ENCODE assay signal across 9 cellular contexts in genomic region chr2:222052934-222053367, GRCh38.
DNase-seq lines count a peak whose midpoint lies in the region; ATAC-seq and TF ChIP-seq lines count a peak whose summit lies in the region.
"Had no signal": no experiment of that assay in that cellular context is flagged by ENCODE, and none has a peak within 500 bp of the region (broad histone marks: within the 10 kb centered on the region; RNA-seq: fewer than 3 reads in every experiment).

No MANE protein-coding gene starts in this region.

- intact Hi-C loops in PC-9 (cut with micrococcal nuclease; ENCODE audit: unreplicated experiment) (no loop called here), mucosa of descending colon (cut with DNase I, micrococcal nuclease) (loop anchor here (10.0 kb wide), 1 partner anchor 562 kb away; no protein-coding TSS in a partner anchor), left cardiac atrium (cut with DNase I) (loop anchor here in 1 of 2 donors (10.0 kb wide), 2 partner anchors 252 to 562 kb away; no protein-coding TSS in a partner anchor)

- H2AFZ ChIP-seq in PC-9 = no peak overlapping the region

- peak; percentile 49 for DNase-seq in DMS 273 (lab: John Stamatoyannopoulos, UW; ENCODE audit: unreplicated experiment)
- no peak for DNase-seq in DMS 273 treated with DMSO at 0.1 percent for 48 hours (lab: John Stamatoyannopoulos, UW)
- DNase-seq in PC-9 = no peak
- DNase-seq in mucosa of descending colon = peak in 1 of 3 donors; percentile 19
- DNase-seq in left cardiac atrium = no peak
- no peak for DNase-seq in tibial nerve (ENCODE audit: low spot score in 2 of 2)
- DNase-seq: activated CD4-positive, alpha-beta T cell treated with anti-CD3 and anti-CD28 coated beads for 1 hour had no signal

- H3K27ac ChIP-seq in PC-9 = no peak overlapping the region
- H3K27ac ChIP-seq in gastroesophageal sphincter = no peak overlapping the region
- H3K27ac ChIP-seq in tibial nerve = no peak overlapping the region

- 0 to 7% methylated on average over 7 to 8 of the region's 9 CpGs for WGBS in gastroesophageal sphincter (ENCODE audit: low coverage in 1 of 2), 2 donors
- WGBS in tibial nerve, 2 donors = 2 to 5% methylated on average over 9 of the region's 9 CpGs

- CTCF ChIA-PET in PC-9 (lab: Charles Lee) = interaction anchor here (0.6 to 0.8 kb wide), 2 partner anchors 15 to 292 kb away, joined by 3 read pairs; no protein-coding TSS in a partner anchor

- TF ChIP-seq POLR2A in gastroesophageal sphincter (IDR thresholded peaks at IDR 0.05) (no peak), tibial nerve (IDR thresholded peaks at IDR 0.05) (no peak)

- no peak overlapping the region for H3K4me3 ChIP-seq in PC-9
- H3K4me3 ChIP-seq in mucosa of descending colon = no peak overlapping the region
- no peak overlapping the region for H3K4me3 ChIP-seq in gastroesophageal sphincter
- no peak overlapping the region for H3K4me3 ChIP-seq in tibial nerve

- no peaks in the 10 kb centered on the region for H3F3A ChIP-seq in PC-9 (ENCODE audit: insufficient read depth, low read depth)

- H3K4me1 ChIP-seq in PC-9 (replicated peaks; ENCODE audit: insufficient read depth) = peaks cover 10% of the 10 kb centered on the region
- no peaks in the 10 kb centered on the region for H3K4me1 ChIP-seq in mucosa of descending colon (ENCODE audit: low read depth)
- H3K4me1 ChIP-seq in gastroesophageal sphincter = no peaks in the 10 kb centered on the region
- peaks cover 0 to 11% (median 0%) of the 10 kb centered on the region in 4 donors for H3K4me1 ChIP-seq in tibial nerve

- ATAC-seq in HG02678 (IDR thresholded peaks at IDR 0.05; ENCODE audit: unreplicated experiment) (peak; percentile 54), mucosa of descending colon (peak; percentile 65), left cardiac atrium (no peak), gastroesophageal sphincter (no peak)

- H3K79me2 ChIP-seq in PC-9 (ENCODE audit: low read depth) = no peaks in the 10 kb centered on the region

- no peaks in the 10 kb centered on the region for H3K9me2 ChIP-seq in PC-9 (ENCODE audit: insufficient read depth)

- TF ChIP-seq CTCF in PC-9 (conservative IDR thresholded peaks at IDR 0.05) = peak; percentile 54; the same call in 1 of the 2 replicates
- no peak for TF ChIP-seq CTCF in mucosa of descending colon (IDR thresholded peaks at IDR 0.05)
- no peak for TF ChIP-seq CTCF in gastroesophageal sphincter (IDR thresholded peaks at IDR 0.05)
- TF ChIP-seq CTCF in tibial nerve (IDR thresholded peaks at IDR 0.05) = no peak

- H3K27me3 ChIP-seq in PC-9 (ENCODE audit: insufficient read depth, low read depth) (peaks cover 9% of the 10 kb centered on the region), gastroesophageal sphincter (peaks cover 81% of the 10 kb centered on the region), tibial nerve (peaks cover 0 to 58% of the 10 kb centered on the region in 2 donors)

- no peaks in the 10 kb centered on the region for H3K9me3 ChIP-seq in PC-9 (ENCODE audit: insufficient read depth, low read depth)
- no peaks in the 10 kb centered on the region for H3K9me3 ChIP-seq in mucosa of descending colon
- H3K9me3 ChIP-seq in gastroesophageal sphincter = no peaks in the 10 kb centered on the region
- no peaks in the 10 kb centered on the region for H3K9me3 ChIP-seq in tibial nerve

- H3K36me3 ChIP-seq in PC-9 (ENCODE audit: low read depth) = no peaks in the 10 kb centered on the region
- H3K36me3 ChIP-seq in mucosa of descending colon (ENCODE audit: low read depth) = no peaks in the 10 kb centered on the region
- no peaks in the 10 kb centered on the region for H3K36me3 ChIP-seq in gastroesophageal sphincter
- no peaks in the 10 kb centered on the region for H3K36me3 ChIP-seq in tibial nerve

- no peak overlapping the region for H3K4me2 ChIP-seq in PC-9

- H4K20me1 ChIP-seq in PC-9 (ENCODE audit: insufficient read depth) = no peaks in the 10 kb centered on the region

- no TSS peak for BruUV-seq in PC-9 (replicated peaks; lab: Mats Ljungman, UMichigan)

- no peak for TF ChIP-seq EP300 in gastroesophageal sphincter (IDR thresholded peaks at IDR 0.05)
- no peak for TF ChIP-seq EP300 in tibial nerve (IDR thresholded peaks at IDR 0.05)

- POLR2A ChIA-PET in PC-9 (lab: Charles Lee; ENCODE audit: unreplicated experiment) = no interaction called here

Comparison
In these comparisons a context has a peak if more than half of its experiments do, and no peak if none do; other contexts are left out.
1. ATAC-seq: peak in HG02678 (single experiment) and mucosa of descending colon (single experiment); none in left cardiac atrium (0 of 2) and gastroesophageal sphincter (single experiment).